ENCODE assay signal across 12 cellular contexts in genomic region chr12:481422-481821, GRCh38. TPM values are rescaled to one million over a fixed set of nuclear protein-coding genes. Genes with fewer than 3 reads are reported as not detected.
DNase-seq lines count a peak whose midpoint lies in the region; ATAC-seq, FAIRE-seq and TF ChIP-seq lines count a peak whose summit lies in the region.
"Had no signal": no experiment of that assay in that cellular context is flagged by ENCODE, and none has a peak within 500 bp of the region (broad histone marks: within the 10 kb centered on the region; RNA-seq: fewer than 3 reads in every experiment).

No MANE protein-coding gene starts in this region.

- ATAC-seq in gastroesophageal sphincter (peak; percentile 87), HG03045 (IDR thresholded peaks at IDR 0.05; ENCODE audit: unreplicated experiment) (no peak)
- ATAC-seq in activated CD8-positive, alpha-beta T cell treated with anti-CD3 and anti-CD28 coated beads, Interleukin-2, amount 10 ng/mL, durations not matched to agents 7 days and 5 days: no peak

- no peak for FAIRE-seq in GM12891 (lab: Jason Lieb, UNC)

- H3K27ac Mint-ChIP-seq in activated CD8-positive, alpha-beta T cell treated with anti-CD3 and anti-CD28 coated beads, Interleukin-2, amount 10 ng/mL, durations not matched to agents 7 days and 5 days: no peak overlapping the region
- H3K27ac Mint-ChIP-seq: HFFc6 had no signal

- peaks cover 4% of the 10 kb centered on the region for H3K4me1 Mint-ChIP-seq in activated CD8-positive, alpha-beta T cell treated with anti-CD3 and anti-CD28 coated beads, Interleukin-2, amount 10 ng/mL, durations not matched to agents 7 days and 5 days (ENCODE audit: low read depth)

- WGBS in gastroesophageal sphincter (ENCODE audit: low coverage in 1 of 2), 2 donors: no CpG with 5 or more reads among the region's 5 CpGs
- WGBS in esophagus squamous epithelium, 2 donors: 60 to 94% methylated on average over 3 of the region's 5 CpGs

- no peak for TF ChIP-seq CTCF in gastroesophageal sphincter (IDR thresholded peaks at IDR 0.05)
- no peak for TF ChIP-seq CTCF in esophagus squamous epithelium (IDR thresholded peaks at IDR 0.05)

- intact Hi-C loops in esophagus squamous epithelium (cut with DNase I): no loop called here

- H3K27me3 ChIP-seq in gastroesophageal sphincter: peaks cover 18% of the 10 kb centered on the region
- no peaks in the 10 kb centered on the region for H3K27me3 ChIP-seq in rectal smooth muscle tissue (ENCODE audit: control insufficient read depth, insufficient read depth, low read length)
- H3K27me3 ChIP-seq in esophagus squamous epithelium: peaks cover 0 to 10% (median 0%) of the 10 kb centered on the region in 4 donors

- no peak overlapping the region for H3K4me3 Mint-ChIP-seq in activated CD8-positive, alpha-beta T cell treated with anti-CD3 and anti-CD28 coated beads, Interleukin-2, amount 10 ng/mL, durations not matched to agents 7 days and 5 days
- H3K4me3 Mint-ChIP-seq: HFFc6 had no signal

- H3K9me3 Mint-ChIP-seq in activated CD8-positive, alpha-beta T cell treated with anti-CD3 and anti-CD28 coated beads, Interleukin-2, amount 10 ng/mL, durations not matched to agents 7 days and 5 days (ENCODE audit: insufficient read depth): no peaks in the 10 kb centered on the region
- H3K9me3 Mint-ChIP-seq: HFFc6 had no signal

- no peak overlapping the region for H3K4me3 ChIP-seq in gastroesophageal sphincter
- no peak overlapping the region for H3K4me3 ChIP-seq in rectal smooth muscle tissue (ENCODE audit: low read length)
- no peak overlapping the region for H3K4me3 ChIP-seq in esophagus squamous epithelium

- no peaks in the 10 kb centered on the region for H3K36me3 Mint-ChIP-seq in activated CD8-positive, alpha-beta T cell treated with anti-CD3 and anti-CD28 coated beads, Interleukin-2, amount 10 ng/mL, durations not matched to agents 7 days and 5 days (ENCODE audit: low read depth)

- peak overlapping the region in 3 of 4 donors; percentile 21 to 66 (median 64) for H3K27ac ChIP-seq in gastroesophageal sphincter
- H3K27ac ChIP-seq in rectal smooth muscle tissue (ENCODE audit: low read depth, low read length): peak overlapping the region; percentile 43
- peak overlapping the region in 1 of 4 donors; percentile 58 for H3K27ac ChIP-seq in esophagus squamous epithelium

- no peak overlapping the region for H3K9ac ChIP-seq in rectal smooth muscle tissue (ENCODE audit: low read length)

- H3K36me3 ChIP-seq in gastroesophageal sphincter (no peaks in the 10 kb centered on the region), rectal smooth muscle tissue (ENCODE audit: control insufficient read depth, insufficient read depth, low read length) (no peaks in the 10 kb centered on the region), esophagus squamous epithelium (no peaks in the 10 kb centered on the region)

- CTCF ChIA-PET in activated CD8-positive, alpha-beta T cell treated with anti-CD3 and anti-CD28 coated beads, Interleukin-2, amount 10 ng/mL, durations not matched to agents 7 days and 5 days (lab: Charles Lee): interaction anchor here (1.2 kb wide), 1 partner anchor 29 kb away, joined by 3 read pairs; no protein-coding TSS in a partner anchor

- TF ChIP-seq EP300 in gastroesophageal sphincter (IDR thresholded peaks at IDR 0.05): no peak

- H3K9me3 ChIP-seq in gastroesophageal sphincter: no peaks in the 10 kb centered on the region
- no peaks in the 10 kb centered on the region for H3K9me3 ChIP-seq in esophagus squamous epithelium

- H3K27me3 Mint-ChIP-seq in activated CD8-positive, alpha-beta T cell treated with anti-CD3 and anti-CD28 coated beads, Interleukin-2, amount 10 ng/mL, durations not matched to agents 7 days and 5 days (ENCODE audit: low read depth): peaks cover 40% of the 10 kb centered on the region

- DNase-seq in GM03348 (ENCODE audit: low spot score) (peak; percentile 83), NCI-H510A treated with DMSO at 0.1 percent for 48 hours (lab: John Stamatoyannopoulos, UW) (peak; percentile 58), esophagus squamous epithelium (lab: John Stamatoyannopoulos, UW) (no peak), GM12891 (ENCODE audit: insufficient read length, low spot score) (no peak)
- no peak for DNase-seq in activated CD8-positive, alpha-beta T cell treated with anti-CD3 and anti-CD28 coated beads, Interleukin-2, amount 10 ng/mL, durations not matched to agents 7 days and 5 days
- DNase-seq: cortex of kidney, HFFc6, NCI-H524 treated with DMSO at 0.1 percent for 48 hours had no signal

- POLR2A ChIA-PET in activated CD8-positive, alpha-beta T cell treated with anti-CD3 and anti-CD28 coated beads, Interleukin-2, amount 10 ng/mL, durations not matched to agents 7 days and 5 days (lab: Charles Lee): no interaction called here

- TF ChIP-seq POLR2A in gastroesophageal sphincter (IDR thresholded peaks at IDR 0.05): no peak
- no peak for TF ChIP-seq POLR2A in esophagus squamous epithelium (IDR thresholded peaks at IDR 0.05)
- TF ChIP-seq POLR2A in GM12891 (IDR thresholded peaks at IDR 0.05; ENCODE audit: low read depth, low read length): no peak

- H3K4me1 ChIP-seq in gastroesophageal sphincter (peaks cover 0 to 15% (median 6%) of the 10 kb centered on the region in 3 donors), rectal smooth muscle tissue (ENCODE audit: control insufficient read depth, insufficient read depth, low read length) (peaks cover 11% of the 10 kb centered on the region), esophagus squamous epithelium (peaks cover 0 to 3% (median 0%) of the 10 kb centered on the region in 3 donors)

TF ChIP-seq in GM12891, 5 proteins besides CTCF, POLR2A, EP300 and RAD21:
- no peak for TF ChIP-seq POLR2AphosphoS5 (IDR thresholded peaks at IDR 0.05; ENCODE audit: low read depth, low read length)
- no peak for TF ChIP-seq PAX5 (IDR thresholded peaks at IDR 0.05; ENCODE audit: insufficient read depth, low read length, severe bottlenecking)
- no peak for TF ChIP-seq SPI1 (IDR thresholded peaks at IDR 0.05; ENCODE audit: low read depth, low read length)
- TF ChIP-seq POU2F2 (IDR thresholded peaks at IDR 0.05; ENCODE audit: low read depth, low read length): no peak
- no peak for TF ChIP-seq TAF1 (IDR thresholded peaks at IDR 0.05; ENCODE audit: low read depth, low read length)

RNA-seq across cellular contexts. Expression of gene B4GALNT3, which starts 21.7 kb away (rescaled TPM):
- total RNA-seq in gastroesophageal sphincter (1 to 10 TPM in 2 of 4 donors, under 1 TPM in 1, not detected in 1; 0.54 to 1.6 (median 1.4) TPM), esophagus squamous epithelium (10 to 100 TPM in 3 of 4 donors, 1 to 10 TPM in 1; 9.7 to 45.3 (median 18.4) TPM)
- total RNA-seq in activated CD8-positive, alpha-beta T cell treated with anti-CD3 and anti-CD28 coated beads, Interleukin-2, amount 10 ng/mL, durations not matched to agents 7 days and 5 days: 10 to 100 TPM; 10.9 to 11.1 TPM
- polyA plus RNA-seq in GM12891 (2012; ENCODE audit: low read depth, missing spikeins): 0.08 TPM
- total RNA-seq: HFFc6, pulmonary artery endothelial cell had no signal

Comparison
In these comparisons a context has a peak if more than half of its experiments do, and no peak if none do; other contexts are left out.
1. DNase-seq: peak in GM03348 (single experiment) and NCI-H510A treated with DMSO at 0.1 percent for 48 hours (single experiment); none in esophagus squamous epithelium (single experiment), activated CD8-positive, alpha-beta T cell treated with anti-CD3 and anti-CD28 coated beads, Interleukin-2, amount 10 ng/mL, durations not matched to agents 7 days and 5 days (single experiment) and GM12891 (single experiment).
2. RNA of gene B4GALNT3, which starts 21.7 kb away (total RNA-seq): 9.7 to 45.3 TPM in esophagus squamous epithelium and 10.9 to 11.1 TPM in activated CD8-positive, alpha-beta T cell treated with anti-CD3 and anti-CD28 coated beads, Interleukin-2, amount 10 ng/mL, durations not matched to agents 7 days and 5 days; 0.54 to 1.6 TPM in gastroesophageal sphincter; every median in the first group is over 4 times any median in the second.